Comparison of ENCODE assay signal across 10 cellular contexts in the genomic region with DNA sequence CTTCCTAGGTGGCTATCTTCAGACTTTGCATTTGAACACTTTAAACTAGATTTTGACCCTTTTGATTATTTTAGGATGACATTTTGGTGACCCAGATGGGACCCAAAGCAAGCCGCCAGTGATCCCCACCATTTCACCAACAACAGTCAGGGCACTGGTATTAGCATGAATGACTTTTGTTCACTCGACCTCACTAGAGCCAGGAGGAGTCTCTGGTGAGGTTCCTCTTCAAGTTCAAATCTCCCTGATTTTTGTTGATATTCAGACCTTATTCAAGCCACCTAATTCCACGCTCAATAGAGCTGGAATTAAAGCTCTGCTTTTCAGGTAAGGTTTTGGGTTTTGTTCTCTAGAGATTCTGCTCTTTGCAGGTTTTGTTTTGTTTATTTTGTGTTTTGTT.
DNase-seq lines count a peak whose midpoint lies in the region; ATAC-seq, FAIRE-seq and TF ChIP-seq lines count a peak whose summit lies in the region.
"Had no signal": no experiment of that assay in that cellular context is flagged by ENCODE, and none has a peak within 500 bp of the region (broad histone marks: within the 10 kb centered on the region; RNA-seq: fewer than 3 reads in every experiment).

No MANE protein-coding gene starts in this region.

- no peaks in the 10 kb centered on the region for H3K36me3 ChIP-seq in K562 (ENCODE audit: control insufficient read depth, insufficient read depth, low read length)
- H3K36me3 ChIP-seq in neural progenitor cell = no peaks in the 10 kb centered on the region
- H3K36me3 ChIP-seq in PC-9 (ENCODE audit: low read depth) = no peaks in the 10 kb centered on the region
- H3K36me3 ChIP-seq: Peyer's patch had no signal

- H3K27me3 ChIP-seq in K562 (ENCODE audit: control insufficient read depth in 2 of 2, insufficient read depth in 2 of 2, low read length in 2 of 2) = no peaks in the 10 kb centered on the region
- H3K27me3 ChIP-seq in neural progenitor cell = no peaks in the 10 kb centered on the region
- no peaks in the 10 kb centered on the region for H3K27me3 ChIP-seq in PC-9 (ENCODE audit: insufficient read depth, low read depth)
- H3K27me3 ChIP-seq: Peyer's patch had no signal

- H3K9me3 Mint-ChIP-seq in neural progenitor cell = no peaks in the 10 kb centered on the region

- no peak overlapping the region for H3K4me3 ChIP-seq in K562
- no peak overlapping the region for H3K4me3 ChIP-seq in neural progenitor cell
- H3K4me3 ChIP-seq in PC-9 = no peak overlapping the region
- no peak overlapping the region for H3K4me3 ChIP-seq in coronary artery
- H3K4me3 ChIP-seq: Peyer's patch had no signal

- ATAC-seq in GM18858 (IDR thresholded peaks at IDR 0.05; ENCODE audit: unreplicated experiment) = peak; percentile 24
- peak; percentile 25 for ATAC-seq in GM21447 (IDR thresholded peaks at IDR 0.05; ENCODE audit: unreplicated experiment)
- ATAC-seq in HG03108 (IDR thresholded peaks at IDR 0.05; ENCODE audit: unreplicated experiment) = peak; percentile 21
- ATAC-seq in K562 = no peak

- H2AFZ ChIP-seq in K562 (ENCODE audit: low read depth, low read length) (peak overlapping the region; percentile 72; the same call in 1 of the 2 replicates), neural progenitor cell (replicated peaks) (no peak overlapping the region), PC-9 (no peak overlapping the region)

- DNase-seq in K562 (ENCODE audit: extremely low read depth in 1 of 4, low spot score in 3 of 4) (no peak), neural progenitor cell (ENCODE audit: low spot score) (no peak), PC-9 (no peak), coronary artery (ENCODE audit: low spot score) (no peak), pons (ENCODE audit: low spot score) (no peak)
- DNase-seq: activated CD4-positive, alpha-beta T cell treated with anti-CD3 and anti-CD28 coated beads, Interleukin-2, amount 50 U/mL, for 1 hour had no signal

- H3K9ac ChIP-seq in K562 (ENCODE audit: insufficient read depth in 1 of 2, low read depth in 2 of 2, low read length in 2 of 2) = no peak overlapping the region
- H3K9ac ChIP-seq in neural progenitor cell = no peak overlapping the region

- H4K20me1 ChIP-seq in K562 (replicated peaks; ENCODE audit: control insufficient read depth, insufficient read depth, low read length) (no peaks in the 10 kb centered on the region), neural progenitor cell (ENCODE audit: low read depth) (no peaks in the 10 kb centered on the region), PC-9 (ENCODE audit: insufficient read depth) (no peaks in the 10 kb centered on the region)

- TF ChIP-seq RAD21 in K562 (CRISPR knock-in tag; conservative IDR thresholded peaks at IDR 0.05 in 1 of 2, IDR thresholded peaks at IDR 0.05 in 1 of 2) = no peak

- H3K4me1 ChIP-seq in K562 (replicated peaks in 1 of 2; ENCODE audit: control insufficient read depth in 2 of 2, insufficient read depth in 2 of 2, low read length in 2 of 2) (peaks cover 0 to 20% of the 10 kb centered on the region in 2 experiments; a peak in 4 of 5 replicates), neural progenitor cell (peaks cover 14% of the 10 kb centered on the region), PC-9 (replicated peaks; ENCODE audit: insufficient read depth) (peaks cover 20% of the 10 kb centered on the region)

- no peaks in the 10 kb centered on the region for H3K27me3 Mint-ChIP-seq in neural progenitor cell (ENCODE audit: insufficient read depth, low read depth)

- no peaks in the 10 kb centered on the region for H3K36me3 Mint-ChIP-seq in neural progenitor cell

- POLR2A ChIA-PET in K562 (lab: Yijun Ruan, JAX) (no interaction called here), PC-9 (lab: Charles Lee; ENCODE audit: unreplicated experiment) (no interaction called here)

- H3K27ac ChIP-seq in K562 (ENCODE audit: extremely low read depth, low read depth, low read length) (no peak overlapping the region; the same call in 2 of the 3 replicates), neural progenitor cell (no peak overlapping the region), PC-9 (no peak overlapping the region), coronary artery (no peak overlapping the region)

- no peak overlapping the region for H3K4me2 ChIP-seq in K562 (ENCODE audit: insufficient read depth, low read length)
- no peak overlapping the region for H3K4me2 ChIP-seq in neural progenitor cell
- no peak overlapping the region for H3K4me2 ChIP-seq in PC-9

- no peak overlapping the region for H3K4me3 Mint-ChIP-seq in neural progenitor cell

- 52% methylated on average over 3 of the region's 3 CpGs for WGBS in K562 (ENCODE audit: insufficient coverage, low coverage, missing lambda C conversion rate)

- TF ChIP-seq CTCF in K562 (IDR thresholded peaks at IDR 0.05 in 2 of 3, conservative IDR thresholded peaks at IDR 0.05 in 1 of 3; ENCODE audit: insufficient read depth in 2 of 3, low read depth in 1 of 3, low read length in 3 of 3) (no peak), neural progenitor cell (IDR thresholded peaks at IDR 0.05) (no peak), PC-9 (conservative IDR thresholded peaks at IDR 0.05) (no peak), coronary artery (IDR thresholded peaks at IDR 0.05) (no peak)

- H3K9me3 ChIP-seq in K562 (replicated peaks; ENCODE audit: control insufficient read depth, insufficient read depth, low read depth, low read length) = no peaks in the 10 kb centered on the region
- no peaks in the 10 kb centered on the region for H3K9me3 ChIP-seq in neural progenitor cell (ENCODE audit: low read depth)
- peaks cover 4% of the 10 kb centered on the region; the same call in 1 of the 2 replicates for H3K9me3 ChIP-seq in PC-9 (ENCODE audit: insufficient read depth, low read depth)
- H3K9me3 ChIP-seq: Peyer's patch had no signal

- peak; percentile 69 for FAIRE-seq in K562 (lab: Jason Lieb, UNC)

- in situ Hi-C loops in K562 (cut with MboI) = no loop called here

- BruUV-seq in K562 (replicated peaks; lab: Mats Ljungman, UMichigan) = no TSS peak
- no TSS peak for BruUV-seq in PC-9 (replicated peaks; lab: Mats Ljungman, UMichigan)

- H3K79me2 ChIP-seq in K562 (ENCODE audit: control insufficient read depth, insufficient read depth, low read length) = no peaks in the 10 kb centered on the region
- H3K79me2 ChIP-seq in neural progenitor cell (ENCODE audit: low read depth) = no peaks in the 10 kb centered on the region
- no peaks in the 10 kb centered on the region for H3K79me2 ChIP-seq in PC-9 (ENCODE audit: low read depth)

- CTCF ChIA-PET in K562 (lab: Yijun Ruan, JAX; ENCODE audit: low intra/inter-chr PET ratio) = interaction anchor here (0.7 kb wide), 1 partner anchor 123 kb away, joined by 3 read pairs; no protein-coding TSS in a partner anchor
- CTCF ChIA-PET in PC-9 (lab: Charles Lee) = no interaction called here

- no peaks in the 10 kb centered on the region for H3F3A ChIP-seq in neural progenitor cell (ENCODE audit: low read depth)
- H3F3A ChIP-seq in PC-9 (ENCODE audit: insufficient read depth, low read depth) = peaks cover 12% of the 10 kb centered on the region; the same call in 1 of the 2 replicates

- no peak for TF ChIP-seq POLR2A in K562 (conservative IDR thresholded peaks at IDR 0.05)

- H3K9me1 ChIP-seq in K562 (ENCODE audit: control insufficient read depth, insufficient read depth, low read length) = no peaks in the 10 kb centered on the region

- TF ChIP-seq EP300 in K562 (IDR thresholded peaks at IDR 0.05; ENCODE audit: low read length) = no peak

- no peak overlapping the region for H3K27ac Mint-ChIP-seq in neural progenitor cell

- H3K9me2 ChIP-seq in PC-9 (ENCODE audit: insufficient read depth) = no peaks in the 10 kb centered on the region

- no peaks in the 10 kb centered on the region for H3K4me1 Mint-ChIP-seq in neural progenitor cell

- intact Hi-C loops in K562 (cut with micrococcal nuclease) = no loop called here
- intact Hi-C loops in PC-9 (cut with micrococcal nuclease; ENCODE audit: unreplicated experiment) = no loop called here

TF ChIP-seq in K562, 482 proteins besides CTCF, POLR2A, EP300 and RAD21:
- no peak for TF ChIP-seq ZNF134 (CRISPR knock-in tag; conservative IDR thresholded peaks at IDR 0.05)
- TF ChIP-seq RBM25 (IDR thresholded peaks at IDR 0.05; ENCODE audit: low read depth, low read length, severe bottlenecking) = no peak
- no peak for TF ChIP-seq ZNF551 (CRISPR knock-in tag; IDR thresholded peaks at IDR 0.05)
- no peak for TF ChIP-seq KDM2B (CRISPR knock-in tag; IDR thresholded peaks at IDR 0.05)
- TF ChIP-seq SREBF1 (IDR thresholded peaks at IDR 0.05; ENCODE audit: borderline replicate concordance, low read depth, low read length) = no peak
- no peak for TF ChIP-seq HLTF (IDR thresholded peaks at IDR 0.05)
- no peak for TF ChIP-seq MAFF (IDR thresholded peaks at IDR 0.05; ENCODE audit: low read length)
- TF ChIP-seq NR2F6 (CRISPR knock-in tag; IDR thresholded peaks at IDR 0.05) = no peak
- no peak for TF ChIP-seq ZNF239 (CRISPR knock-in tag; IDR thresholded peaks at IDR 0.05)
- no peak for TF ChIP-seq MEIS2 (IDR thresholded peaks at IDR 0.05; ENCODE audit: partially characterized antibody)
- no peak for TF ChIP-seq SUPT5H (IDR thresholded peaks at IDR 0.05)
- TF ChIP-seq ZNF644 (tag; IDR thresholded peaks at IDR 0.05; ENCODE audit: low read depth) = no peak
- no peak for TF ChIP-seq ZNF830 (CRISPR knock-in tag; IDR thresholded peaks at IDR 0.05)
- TF ChIP-seq ZC3H11A (IDR thresholded peaks at IDR 0.05; ENCODE audit: low read depth, low read length) = no peak
- TF ChIP-seq, protein P1, sequence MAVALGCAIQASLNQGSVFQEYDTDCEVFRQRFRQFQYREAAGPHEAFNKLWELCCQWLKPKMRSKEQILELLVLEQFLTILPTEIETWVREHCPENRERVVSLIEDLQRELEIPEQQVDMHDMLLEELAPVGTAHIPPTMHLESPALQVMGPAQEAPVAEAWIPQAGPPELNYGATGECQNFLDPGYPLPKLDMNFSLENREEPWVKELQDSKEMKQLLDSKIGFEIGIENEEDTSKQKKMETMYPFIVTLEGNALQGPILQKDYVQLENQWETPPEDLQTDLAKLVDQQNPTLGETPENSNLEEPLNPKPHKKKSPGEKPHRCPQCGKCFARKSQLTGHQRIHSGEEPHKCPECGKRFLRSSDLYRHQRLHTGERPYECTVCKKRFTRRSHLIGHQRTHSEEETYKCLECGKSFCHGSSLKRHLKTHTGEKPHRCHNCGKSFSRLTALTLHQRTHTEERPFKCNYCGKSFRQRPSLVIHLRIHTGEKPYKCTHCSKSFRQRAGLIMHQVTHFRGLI (CRISPR knock-in tag; IDR thresholded peaks at IDR 0.05) = no peak
